ENCODE assay signal across 8 cellular contexts in genomic region chr2:175004980-175005832, GRCh38. TPM values are rescaled to one million over a fixed set of nuclear protein-coding genes. Genes with fewer than 3 reads are reported as not detected.
DNase-seq lines count a peak whose midpoint lies in the region; ATAC-seq and TF ChIP-seq lines count a peak whose summit lies in the region.

CHN1 (minus strand) TSS chr2:175005381; CDS start chr2:175004912, 469 bp downstream.

- no peaks in the 10 kb centered on the region for H3K36me3 ChIP-seq in esophagus squamous epithelium

- ATAC-seq in GM18909 (IDR thresholded peaks at IDR 0.05; ENCODE audit: poor library complexity, unreplicated experiment) (peak; percentile 79), HG03342 (IDR thresholded peaks at IDR 0.05; ENCODE audit: unreplicated experiment) (peak; percentile 76)

- TF ChIP-seq CTCF in esophagus squamous epithelium (IDR thresholded peaks at IDR 0.05): no peak

- WGBS in esophagus squamous epithelium, 2 donors: 0% methylated on average over 5 to 6 of the region's 92 CpGs

- intact Hi-C loops in esophagus squamous epithelium (cut with DNase I): no loop called here

- no peaks in the 10 kb centered on the region for H3K9me3 ChIP-seq in esophagus squamous epithelium

- peak within 1 kb of the TSS; percentile 52 to 90 (median 64) for H3K4me3 ChIP-seq in esophagus squamous epithelium

- TF ChIP-seq POLR2A in esophagus squamous epithelium (IDR thresholded peaks at IDR 0.05): peak in 2 of 4 donors; percentile 39 to 50

- peaks cover 4 to 27% (median 9%) of the 10 kb centered on the region in 3 donors for H3K4me1 ChIP-seq in esophagus squamous epithelium

- peak within 1 kb of the TSS; percentile 74 to 94 (median 82) for H3K27ac ChIP-seq in esophagus squamous epithelium

- peaks cover 0 to 64% (median 2%) of the 10 kb centered on the region in 4 donors for H3K27me3 ChIP-seq in esophagus squamous epithelium

- DNase-seq in AG08395 (ENCODE audit: low spot score): peak; percentile 79
- peak; percentile 66 for DNase-seq in NCI-H82 treated with DMSO at 0.1 percent for 48 hours (lab: John Stamatoyannopoulos, UW; ENCODE audit: unreplicated experiment)
- DNase-seq in activated T-cell treated with anti-CD3 and anti-CD28 coated beads, Interleukin-2, amount 50 U/mL, for 1 hour: peak; percentile 79
- peak; percentile 9 for DNase-seq in esophagus squamous epithelium (lab: John Stamatoyannopoulos, UW)
- peak; percentile 86 for DNase-seq in myocyte (ENCODE audit: low read depth)
- peak; percentile 4 to 61 for DNase-seq in stimulated activated CD8-positive, alpha-beta memory T cell treated with anti-CD3 and anti-CD28 coated beads, Interleukin-7, amount 100 ng/mL, for 4 hours (ENCODE audit: low read depth in 2 of 2)

RNA-seq across cellular contexts. Expression of gene CHN1, which starts in this region (rescaled TPM):
- total RNA-seq in esophagus squamous epithelium: 1 to 10 TPM in 3 of 4 donors, under 1 TPM in 1; 0.30 to 5.8 (median 3.6) TPM
- total RNA-seq in myocyte: 42.9 and 43.0 TPM in 2 replicates
- 56.1 TPM for polyA plus RNA-seq in myocyte (2012)

Comparison
In these comparisons a context has a peak if more than half of its experiments do, and no peak if none do; other contexts are left out.
1. Peak in every context shown above with its lines: DNase-seq, ATAC-seq, H3K4me3 ChIP-seq and H3K27ac ChIP-seq.
2. DNase-seq: peak in every context shown above with its lines; median percentile 86 in myocyte; 79 in AG08395; 79 in activated T-cell treated with anti-CD3 and anti-CD28 coated beads, Interleukin-2, amount 50 U/mL, for 1 hour; 66 in NCI-H82 treated with DMSO at 0.1 percent for 48 hours; 32 in stimulated activated CD8-positive, alpha-beta memory T cell treated with anti-CD3 and anti-CD28 coated beads, Interleukin-7, amount 100 ng/mL, for 4 hours; 9 in esophagus squamous epithelium.